ENCODE assay signal across 1 cellular context in the genomic region with DNA sequence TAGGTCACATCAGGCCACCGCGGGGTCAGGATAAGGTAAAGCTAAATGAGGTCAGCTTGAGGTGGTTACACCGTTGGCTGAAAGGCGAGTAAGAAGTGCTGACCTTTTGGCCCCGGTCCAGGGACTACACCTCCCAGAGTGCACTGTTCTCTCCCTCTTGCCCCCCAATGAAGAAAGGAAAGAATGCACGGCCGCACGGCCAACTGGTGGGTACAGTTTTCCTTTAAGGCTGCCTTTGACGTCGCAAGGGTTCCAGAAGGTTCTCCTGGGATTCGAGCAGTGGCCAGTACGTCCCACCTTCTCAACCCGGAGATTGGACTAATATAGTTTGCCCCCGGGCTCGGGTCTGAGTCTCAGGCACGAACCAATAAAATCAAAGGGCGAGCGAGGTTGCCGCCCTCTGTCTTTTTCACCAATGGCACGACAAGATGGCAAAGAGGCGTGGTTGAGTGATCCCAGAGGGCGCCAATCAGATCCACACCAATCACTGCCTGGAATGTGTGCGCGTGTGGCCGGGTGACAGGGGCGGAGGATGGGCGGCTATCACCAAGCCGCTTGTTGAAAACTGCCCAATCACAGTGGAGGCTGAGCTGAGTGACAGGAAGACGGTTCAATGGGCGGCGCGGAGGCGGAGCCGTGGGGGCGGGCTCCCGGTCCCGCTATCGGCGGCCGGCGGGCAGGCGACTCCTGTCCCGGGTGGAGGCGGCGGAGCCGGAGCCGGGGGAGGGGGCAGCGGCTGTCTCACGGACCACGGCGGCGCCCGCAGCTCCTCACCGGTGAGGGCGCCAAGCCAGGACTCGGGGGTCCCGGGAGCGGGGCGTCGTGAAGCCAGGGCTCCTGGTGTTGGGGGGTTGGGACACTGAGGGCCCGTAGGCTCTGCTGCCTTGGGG.
TF ChIP-seq lines count a peak whose summit lies in the region.

A gene (plus strand): TSS at position 690 of the 890 bp plus-strand sequence. CDS start 886 bp downstream, outside the sequence.

TF ChIP-seq in HepG2, 621 proteins besides CTCF, POLR2A, EP300 and RAD21 (continued from another document and continues in another):
- TF ChIP-seq, protein P1, sequence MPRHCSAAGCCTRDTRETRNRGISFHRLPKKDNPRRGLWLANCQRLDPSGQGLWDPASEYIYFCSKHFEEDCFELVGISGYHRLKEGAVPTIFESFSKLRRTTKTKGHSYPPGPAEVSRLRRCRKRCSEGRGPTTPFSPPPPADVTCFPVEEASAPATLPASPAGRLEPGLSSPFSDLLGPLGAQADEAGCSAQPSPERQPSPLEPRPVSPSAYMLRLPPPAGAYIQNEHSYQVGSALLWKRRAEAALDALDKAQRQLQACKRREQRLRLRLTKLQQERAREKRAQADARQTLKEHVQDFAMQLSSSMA (CRISPR knock-in tag; IDR thresholded peaks at IDR 0.05): no peak
- TF ChIP-seq SALL2 (CRISPR knock-in tag; IDR thresholded peaks at IDR 0.05) (0 out of 2 replicates have a peak, but pooled peaks have one; percentile 26), FOXA3 (CRISPR knock-in tag; IDR thresholded peaks at IDR 0.05) (no peak), YEATS2 (CRISPR knock-in tag; IDR thresholded peaks at IDR 0.05; ENCODE audit: borderline replicate concordance) (peak; percentile 28; the same call in 1 of the 2 replicates), ZNF607 (CRISPR knock-in tag; IDR thresholded peaks at IDR 0.05; ENCODE audit: borderline replicate concordance) (peak; percentile 70; the same call in 1 of the 2 replicates), NKX3-1 (CRISPR knock-in tag; IDR thresholded peaks at IDR 0.05) (no peak), MEF2D (CRISPR knock-in tag; IDR thresholded peaks at IDR 0.05) (no peak), KDM6A (CRISPR knock-in tag; IDR thresholded peaks at IDR 0.05; ENCODE audit: low read depth) (no peak), ZFP82 (CRISPR knock-in tag; IDR thresholded peaks at IDR 0.05; ENCODE audit: borderline replicate concordance) (no peak), TOPORS (CRISPR knock-in tag; IDR thresholded peaks at IDR 0.05) (no peak), MBNL3 (CRISPR knock-in tag; conservative IDR thresholded peaks at IDR 0.05) (no peak), IKZF4 (CRISPR knock-in tag; IDR thresholded peaks at IDR 0.05; ENCODE audit: borderline replicate concordance, low read depth, not compliant biosample characterization) (no peak), ATF7 (IDR thresholded peaks at IDR 0.05) (no peak), ATF7 (CRISPR knock-in tag; IDR thresholded peaks at IDR 0.05) (no peak), THAP11 (CRISPR knock-in tag; IDR thresholded peaks at IDR 0.05) (peak; percentile 91), NR3C1 (CRISPR knock-in tag; IDR thresholded peaks at IDR 0.05) (no peak), SP5 (CRISPR knock-in tag; IDR thresholded peaks at IDR 0.05; ENCODE audit: borderline replicate concordance, low read depth) (peak; percentile 87), TCF7L2 (IDR thresholded peaks at IDR 0.05; ENCODE audit: low read depth, low read length) (no peak), ZNF841 (CRISPR knock-in tag; IDR thresholded peaks at IDR 0.05; ENCODE audit: borderline replicate concordance) (no peak), HHEX (CRISPR knock-in tag; IDR thresholded peaks at IDR 0.05) (no peak), ZNF367 (CRISPR knock-in tag; IDR thresholded peaks at IDR 0.05; ENCODE audit: borderline replicate concordance) (no peak), ZSCAN31 (CRISPR knock-in tag; IDR thresholded peaks at IDR 0.05; ENCODE audit: low read depth) (peak; percentile 58; the same call in 1 of the 2 replicates), ZIK1 (CRISPR knock-in tag; IDR thresholded peaks at IDR 0.05; ENCODE audit: borderline replicate concordance, low read depth) (no peak), NFRKB (IDR thresholded peaks at IDR 0.05) (no peak), ARHGAP35 (CRISPR knock-in tag; IDR thresholded peaks at IDR 0.05; ENCODE audit: borderline replicate concordance) (no peak), SRSF1 (optimal IDR thresholded peaks at IDR 0.05; ENCODE audit: low read depth, low read length) (no peak), HNF4G (IDR thresholded peaks at IDR 0.05; ENCODE audit: borderline replicate concordance, low read depth, low read length) (no peak), HNF4G (CRISPR knock-in tag; IDR thresholded peaks at IDR 0.05; ENCODE audit: borderline replicate concordance, low read depth) (no peak), ZNF790 (CRISPR knock-in tag; IDR thresholded peaks at IDR 0.05; ENCODE audit: borderline replicate concordance) (0 out of 2 replicates have a peak, but pooled peaks have one; percentile 65), PTBP1 (IDR thresholded peaks at IDR 0.05; ENCODE audit: low read depth, low read length, poor library complexity, severe bottlenecking) (no peak), ZNF589 (CRISPR knock-in tag; conservative IDR thresholded peaks at IDR 0.05) (no peak), ARNT2 (CRISPR knock-in tag; IDR thresholded peaks at IDR 0.05; ENCODE audit: low read depth) (no peak), SP1 (IDR thresholded peaks at IDR 0.05) (peak; percentile 24; the same call in 1 of the 2 replicates), SP1 (CRISPR knock-in tag; IDR thresholded peaks at IDR 0.05) (peak; percentile 96), KDM5A (IDR thresholded peaks at IDR 0.05; ENCODE audit: borderline replicate concordance, low read length) (no peak), TARDBP (CRISPR knock-in tag; IDR thresholded peaks at IDR 0.05) (no peak), KDM2A (CRISPR knock-in tag; IDR thresholded peaks at IDR 0.05; ENCODE audit: borderline replicate concordance, low read depth) (peak; percentile 55; the same call in 1 of the 2 replicates), REXO4 (CRISPR knock-in tag; IDR thresholded peaks at IDR 0.05; ENCODE audit: borderline replicate concordance) (no peak)
- TF ChIP-seq, protein P2, sequence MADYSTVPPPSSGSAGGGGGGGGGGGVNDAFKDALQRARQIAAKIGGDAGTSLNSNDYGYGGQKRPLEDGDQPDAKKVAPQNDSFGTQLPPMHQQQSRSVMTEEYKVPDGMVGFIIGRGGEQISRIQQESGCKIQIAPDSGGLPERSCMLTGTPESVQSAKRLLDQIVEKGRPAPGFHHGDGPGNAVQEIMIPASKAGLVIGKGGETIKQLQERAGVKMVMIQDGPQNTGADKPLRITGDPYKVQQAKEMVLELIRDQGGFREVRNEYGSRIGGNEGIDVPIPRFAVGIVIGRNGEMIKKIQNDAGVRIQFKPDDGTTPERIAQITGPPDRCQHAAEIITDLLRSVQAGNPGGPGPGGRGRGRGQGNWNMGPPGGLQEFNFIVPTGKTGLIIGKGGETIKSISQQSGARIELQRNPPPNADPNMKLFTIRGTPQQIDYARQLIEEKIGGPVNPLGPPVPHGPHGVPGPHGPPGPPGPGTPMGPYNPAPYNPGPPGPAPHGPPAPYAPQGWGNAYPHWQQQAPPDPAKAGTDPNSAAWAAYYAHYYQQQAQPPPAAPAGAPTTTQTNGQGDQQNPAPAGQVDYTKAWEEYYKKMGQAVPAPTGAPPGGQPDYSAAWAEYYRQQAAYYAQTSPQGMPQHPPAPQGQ (CRISPR knock-in tag; IDR thresholded peaks at IDR 0.05; ENCODE audit: borderline replicate concordance): no peak
- TF ChIP-seq, protein P3, sequence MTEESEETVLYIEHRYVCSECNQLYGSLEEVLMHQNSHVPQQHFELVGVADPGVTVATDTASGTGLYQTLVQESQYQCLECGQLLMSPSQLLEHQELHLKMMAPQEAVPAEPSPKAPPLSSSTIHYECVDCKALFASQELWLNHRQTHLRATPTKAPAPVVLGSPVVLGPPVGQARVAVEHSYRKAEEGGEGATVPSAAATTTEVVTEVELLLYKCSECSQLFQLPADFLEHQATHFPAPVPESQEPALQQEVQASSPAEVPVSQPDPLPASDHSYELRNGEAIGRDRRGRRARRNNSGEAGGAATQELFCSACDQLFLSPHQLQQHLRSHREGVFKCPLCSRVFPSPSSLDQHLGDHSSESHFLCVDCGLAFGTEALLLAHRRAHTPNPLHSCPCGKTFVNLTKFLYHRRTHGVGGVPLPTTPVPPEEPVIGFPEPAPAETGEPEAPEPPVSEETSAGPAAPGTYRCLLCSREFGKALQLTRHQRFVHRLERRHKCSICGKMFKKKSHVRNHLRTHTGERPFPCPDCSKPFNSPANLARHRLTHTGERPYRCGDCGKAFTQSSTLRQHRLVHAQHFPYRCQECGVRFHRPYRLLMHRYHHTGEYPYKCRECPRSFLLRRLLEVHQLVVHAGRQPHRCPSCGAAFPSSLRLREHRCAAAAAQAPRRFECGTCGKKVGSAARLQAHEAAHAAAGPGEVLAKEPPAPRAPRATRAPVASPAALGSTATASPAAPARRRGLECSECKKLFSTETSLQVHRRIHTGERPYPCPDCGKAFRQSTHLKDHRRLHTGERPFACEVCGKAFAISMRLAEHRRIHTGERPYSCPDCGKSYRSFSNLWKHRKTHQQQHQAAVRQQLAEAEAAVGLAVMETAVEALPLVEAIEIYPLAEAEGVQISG (CRISPR knock-in tag; IDR thresholded peaks at IDR 0.05): 0 out of 2 replicates have a peak, but pooled peaks have one; percentile 45
- TF ChIP-seq, protein P4, sequence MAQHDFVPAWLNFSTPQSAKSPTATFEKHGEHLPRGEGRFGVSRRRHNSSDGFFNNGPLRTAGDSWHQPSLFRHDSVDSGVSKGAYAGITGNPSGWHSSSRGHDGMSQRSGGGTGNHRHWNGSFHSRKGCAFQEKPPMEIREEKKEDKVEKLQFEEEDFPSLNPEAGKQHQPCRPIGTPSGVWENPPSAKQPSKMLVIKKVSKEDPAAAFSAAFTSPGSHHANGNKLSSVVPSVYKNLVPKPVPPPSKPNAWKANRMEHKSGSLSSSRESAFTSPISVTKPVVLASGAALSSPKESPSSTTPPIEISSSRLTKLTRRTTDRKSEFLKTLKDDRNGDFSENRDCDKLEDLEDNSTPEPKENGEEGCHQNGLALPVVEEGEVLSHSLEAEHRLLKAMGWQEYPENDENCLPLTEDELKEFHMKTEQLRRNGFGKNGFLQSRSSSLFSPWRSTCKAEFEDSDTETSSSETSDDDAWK (CRISPR knock-in tag; IDR thresholded peaks at IDR 0.05): no peak
- TF ChIP-seq, protein P5, sequence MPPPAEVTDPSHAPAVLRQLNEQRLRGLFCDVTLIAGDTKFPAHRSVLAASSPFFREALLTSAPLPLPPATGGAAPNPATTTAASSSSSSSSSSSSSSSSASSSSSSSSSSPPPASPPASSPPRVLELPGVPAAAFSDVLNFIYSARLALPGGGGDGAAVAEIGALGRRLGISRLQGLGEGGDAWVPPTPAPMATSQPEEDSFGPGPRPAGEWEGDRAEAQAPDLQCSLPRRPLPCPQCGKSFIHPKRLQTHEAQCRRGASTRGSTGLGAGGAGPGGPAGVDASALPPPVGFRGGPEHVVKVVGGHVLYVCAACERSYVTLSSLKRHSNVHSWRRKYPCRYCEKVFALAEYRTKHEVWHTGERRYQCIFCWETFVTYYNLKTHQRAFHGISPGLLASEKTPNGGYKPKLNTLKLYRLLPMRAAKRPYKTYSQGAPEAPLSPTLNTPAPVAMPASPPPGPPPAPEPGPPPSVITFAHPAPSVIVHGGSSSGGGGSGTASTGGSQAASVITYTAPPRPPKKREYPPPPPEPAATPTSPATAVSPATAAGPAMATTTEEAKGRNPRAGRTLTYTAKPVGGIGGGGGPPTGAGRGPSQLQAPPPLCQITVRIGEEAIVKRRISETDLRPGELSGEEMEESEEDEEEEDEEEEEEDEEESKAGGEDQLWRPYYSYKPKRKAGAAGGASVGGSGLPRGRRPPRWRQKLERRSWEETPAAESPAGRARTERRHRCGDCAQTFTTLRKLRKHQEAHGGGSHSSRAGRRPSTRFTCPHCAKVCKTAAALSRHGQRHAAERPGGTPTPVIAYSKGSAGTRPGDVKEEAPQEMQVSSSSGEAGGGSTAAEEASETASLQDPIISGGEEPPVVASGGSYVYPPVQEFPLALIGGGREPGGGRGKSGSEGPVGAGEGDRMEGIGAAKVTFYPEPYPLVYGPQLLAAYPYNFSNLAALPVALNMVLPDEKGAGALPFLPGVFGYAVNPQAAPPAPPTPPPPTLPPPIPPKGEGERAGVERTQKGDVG (CRISPR knock-in tag; IDR thresholded peaks at IDR 0.05; ENCODE audit: borderline replicate concordance): no peak
- TF ChIP-seq, protein P6, sequence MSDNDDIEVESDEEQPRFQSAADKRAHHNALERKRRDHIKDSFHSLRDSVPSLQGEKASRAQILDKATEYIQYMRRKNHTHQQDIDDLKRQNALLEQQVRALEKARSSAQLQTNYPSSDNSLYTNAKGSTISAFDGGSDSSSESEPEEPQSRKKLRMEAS (IDR thresholded peaks at IDR 0.05): peak; percentile 77
- TF ChIP-seq, protein P7, sequence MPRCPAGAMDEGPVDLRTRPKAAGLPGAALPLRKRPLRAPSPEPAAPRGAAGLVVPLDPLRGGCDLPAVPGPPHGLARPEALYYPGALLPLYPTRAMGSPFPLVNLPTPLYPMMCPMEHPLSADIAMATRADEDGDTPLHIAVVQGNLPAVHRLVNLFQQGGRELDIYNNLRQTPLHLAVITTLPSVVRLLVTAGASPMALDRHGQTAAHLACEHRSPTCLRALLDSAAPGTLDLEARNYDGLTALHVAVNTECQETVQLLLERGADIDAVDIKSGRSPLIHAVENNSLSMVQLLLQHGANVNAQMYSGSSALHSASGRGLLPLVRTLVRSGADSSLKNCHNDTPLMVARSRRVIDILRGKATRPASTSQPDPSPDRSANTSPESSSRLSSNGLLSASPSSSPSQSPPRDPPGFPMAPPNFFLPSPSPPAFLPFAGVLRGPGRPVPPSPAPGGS (CRISPR knock-in tag; IDR thresholded peaks at IDR 0.05): no peak
- TF ChIP-seq, protein P8, sequence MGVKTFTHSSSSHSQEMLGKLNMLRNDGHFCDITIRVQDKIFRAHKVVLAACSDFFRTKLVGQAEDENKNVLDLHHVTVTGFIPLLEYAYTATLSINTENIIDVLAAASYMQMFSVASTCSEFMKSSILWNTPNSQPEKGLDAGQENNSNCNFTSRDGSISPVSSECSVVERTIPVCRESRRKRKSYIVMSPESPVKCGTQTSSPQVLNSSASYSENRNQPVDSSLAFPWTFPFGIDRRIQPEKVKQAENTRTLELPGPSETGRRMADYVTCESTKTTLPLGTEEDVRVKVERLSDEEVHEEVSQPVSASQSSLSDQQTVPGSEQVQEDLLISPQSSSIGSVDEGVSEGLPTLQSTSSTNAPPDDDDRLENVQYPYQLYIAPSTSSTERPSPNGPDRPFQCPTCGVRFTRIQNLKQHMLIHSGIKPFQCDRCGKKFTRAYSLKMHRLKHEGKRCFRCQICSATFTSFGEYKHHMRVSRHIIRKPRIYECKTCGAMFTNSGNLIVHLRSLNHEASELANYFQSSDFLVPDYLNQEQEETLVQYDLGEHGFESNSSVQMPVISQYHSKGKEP (CRISPR knock-in tag; IDR thresholded peaks at IDR 0.05): no peak
- TF ChIP-seq, protein P9, sequence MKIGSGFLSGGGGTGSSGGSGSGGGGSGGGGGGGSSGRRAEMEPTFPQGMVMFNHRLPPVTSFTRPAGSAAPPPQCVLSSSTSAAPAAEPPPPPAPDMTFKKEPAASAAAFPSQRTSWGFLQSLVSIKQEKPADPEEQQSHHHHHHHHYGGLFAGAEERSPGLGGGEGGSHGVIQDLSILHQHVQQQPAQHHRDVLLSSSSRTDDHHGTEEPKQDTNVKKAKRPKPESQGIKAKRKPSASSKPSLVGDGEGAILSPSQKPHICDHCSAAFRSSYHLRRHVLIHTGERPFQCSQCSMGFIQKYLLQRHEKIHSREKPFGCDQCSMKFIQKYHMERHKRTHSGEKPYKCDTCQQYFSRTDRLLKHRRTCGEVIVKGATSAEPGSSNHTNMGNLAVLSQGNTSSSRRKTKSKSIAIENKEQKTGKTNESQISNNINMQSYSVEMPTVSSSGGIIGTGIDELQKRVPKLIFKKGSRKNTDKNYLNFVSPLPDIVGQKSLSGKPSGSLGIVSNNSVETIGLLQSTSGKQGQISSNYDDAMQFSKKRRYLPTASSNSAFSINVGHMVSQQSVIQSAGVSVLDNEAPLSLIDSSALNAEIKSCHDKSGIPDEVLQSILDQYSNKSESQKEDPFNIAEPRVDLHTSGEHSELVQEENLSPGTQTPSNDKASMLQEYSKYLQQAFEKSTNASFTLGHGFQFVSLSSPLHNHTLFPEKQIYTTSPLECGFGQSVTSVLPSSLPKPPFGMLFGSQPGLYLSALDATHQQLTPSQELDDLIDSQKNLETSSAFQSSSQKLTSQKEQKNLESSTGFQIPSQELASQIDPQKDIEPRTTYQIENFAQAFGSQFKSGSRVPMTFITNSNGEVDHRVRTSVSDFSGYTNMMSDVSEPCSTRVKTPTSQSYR (CRISPR knock-in tag; IDR thresholded peaks at IDR 0.05; ENCODE audit: borderline replicate concordance): 0 out of 2 replicates have a peak, but pooled peaks have one; percentile 14
